In the genomic region with DNA sequence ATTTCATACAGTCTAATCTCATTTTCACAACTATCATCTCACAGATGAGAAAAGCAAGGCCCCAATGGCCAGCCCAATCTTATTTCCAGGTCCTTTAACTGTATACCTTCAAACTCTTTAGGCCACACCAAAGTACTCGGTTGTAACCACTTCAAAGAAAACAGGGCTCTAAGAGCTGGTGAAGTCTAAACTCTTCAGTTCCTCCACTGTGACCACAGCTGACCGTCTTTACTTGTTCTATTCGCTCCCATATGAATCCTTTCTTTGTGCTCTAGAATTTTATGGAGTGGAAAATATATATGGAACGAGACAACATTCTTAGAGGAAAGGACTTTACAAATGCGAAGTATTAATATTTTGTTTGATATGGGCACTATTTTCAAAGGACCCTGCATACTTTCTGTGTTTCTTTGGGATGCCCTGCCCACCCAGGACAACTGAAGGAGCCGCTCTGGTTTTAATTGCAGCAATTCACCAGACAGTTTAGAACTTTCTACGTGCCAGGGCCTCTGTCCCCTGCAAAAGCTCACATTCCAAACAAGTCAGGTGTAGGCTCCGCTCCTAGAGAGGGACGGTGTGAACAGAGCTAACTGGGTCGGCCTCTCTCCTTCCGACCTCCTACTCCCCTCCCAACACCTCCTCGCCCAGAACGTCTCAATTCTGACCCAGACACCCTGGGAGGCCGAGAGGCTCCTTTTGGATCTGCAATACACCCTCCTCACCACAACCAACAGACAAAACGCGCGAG, we compare ENCODE assay signal across 8 cellular contexts. TPM values are rescaled to one million over a fixed set of nuclear protein-coding genes. Genes with fewer than 3 reads are reported as not detected.
DNase-seq lines count a peak whose midpoint lies in the region; ATAC-seq and TF ChIP-seq lines count a peak whose summit lies in the region.

No MANE protein-coding gene starts in this region.

- peak overlapping the region; percentile 76 for H3K4me3 ChIP-seq in OCI-LY7 (ENCODE audit: low read depth, low read length, poor library complexity, severe bottlenecking)
- peak overlapping the region; percentile 35 for H3K4me3 ChIP-seq in endocrine pancreas (ENCODE audit: control insufficient read depth, insufficient read depth, low read length)

- no peak for TF ChIP-seq CTCF in OCI-LY7 (conservative IDR thresholded peaks at IDR 0.05; ENCODE audit: low read length)
- TF ChIP-seq CTCF in natural killer cell (IDR thresholded peaks at IDR 0.05): no peak

- CTCF ChIA-PET in activated CD4-positive, alpha-beta T cell treated with anti-CD3 and anti-CD28 coated beads for 36 hours (lab: Charles Lee): interaction anchor here (0.6 to 14.2 kb wide), 7 partner anchors 12 to 1872 kb away, joined by 3 to 156 read pairs (median 5); no protein-coding TSS in a partner anchor
- CTCF ChIA-PET in OCI-LY7 (lab: Charles Lee; ENCODE audit: unreplicated experiment): interaction anchor here (1.0 to 2.2 kb wide), 3 partner anchors 12 to 67 kb away, joined by 3 to 7 read pairs (median 3); no protein-coding TSS in a partner anchor

- H3K36me3 Mint-ChIP-seq in activated CD4-positive, alpha-beta T cell treated with anti-CD3 and anti-CD28 coated beads for 36 hours (ENCODE audit: low read depth): no peaks in the 10 kb centered on the region
- H3K36me3 Mint-ChIP-seq in natural killer cell: no peaks in the 10 kb centered on the region

- POLR2A ChIA-PET in activated CD4-positive, alpha-beta T cell treated with anti-CD3 and anti-CD28 coated beads for 36 hours (lab: Charles Lee): interaction anchor here (0.7 to 2.8 kb wide), 5 partner anchors 12 to 56 kb away, joined by 3 to 29 read pairs (median 4); partner anchors contain the start of gene IER5
- POLR2A ChIA-PET in OCI-LY7 (lab: Charles Lee): interaction anchor here (1.7 to 2.0 kb wide), 2 partner anchors 13 to 14 kb away, joined by 6 to 8 read pairs; no protein-coding TSS in a partner anchor

- no TSS peak for BruUV-seq in OCI-LY7 (replicated peaks; lab: Mats Ljungman, UMichigan)

- peaks cover 70% of the 10 kb centered on the region for H3K4me1 Mint-ChIP-seq in activated CD4-positive, alpha-beta T cell treated with anti-CD3 and anti-CD28 coated beads for 36 hours
- H3K4me1 Mint-ChIP-seq in natural killer cell: peaks cover 46 to 52% of the 10 kb centered on the region in 2 donors

- H3K9me3 Mint-ChIP-seq in activated CD4-positive, alpha-beta T cell treated with anti-CD3 and anti-CD28 coated beads for 36 hours (ENCODE audit: low read depth): no peaks in the 10 kb centered on the region
- no peaks in the 10 kb centered on the region for H3K9me3 Mint-ChIP-seq in natural killer cell

- H3K9me3 ChIP-seq in OCI-LY7 (ENCODE audit: low read length): no peaks in the 10 kb centered on the region
- no peaks in the 10 kb centered on the region for H3K9me3 ChIP-seq in endocrine pancreas (ENCODE audit: control insufficient read depth, low read length)

- no peak for DNase-seq in activated CD4-positive, alpha-beta T cell treated with anti-CD3 and anti-CD28 coated beads for 36 hours
- DNase-seq in activated CD4-positive, alpha-beta T cell treated with anti-CD3 and anti-CD28 coated beads, Interleukin-2, amount 50 U/mL, for 4 hours: no peak
- no peak for DNase-seq in OCI-LY7 (ENCODE audit: low spot score)
- DNase-seq in natural killer cell: no peak
- DNase-seq in T1000 (lab: John Stamatoyannopoulos, UW): no peak

- no peaks in the 10 kb centered on the region for H3K27me3 ChIP-seq in endocrine pancreas (ENCODE audit: control insufficient read depth, insufficient read depth, low read length)

- H3K36me3 ChIP-seq in OCI-LY7 (ENCODE audit: insufficient read depth, low read length): no peaks in the 10 kb centered on the region
- no peaks in the 10 kb centered on the region for H3K36me3 ChIP-seq in endocrine pancreas (ENCODE audit: control insufficient read depth, insufficient read depth, low read length)

- H3K79me2 ChIP-seq in OCI-LY7 (ENCODE audit: insufficient read depth, low read depth, low read length): no peaks in the 10 kb centered on the region

- no peaks in the 10 kb centered on the region for H3K9me2 ChIP-seq in OCI-LY7 (ENCODE audit: insufficient read depth, low read length)

- H3K4me1 ChIP-seq in OCI-LY7 (ENCODE audit: insufficient read depth, low read length, poor library complexity, severe bottlenecking) (peaks cover 17% of the 10 kb centered on the region), endocrine pancreas (ENCODE audit: control insufficient read depth, insufficient read depth, low read length) (no peaks in the 10 kb centered on the region)

- intact Hi-C loops in activated CD4-positive, alpha-beta T cell treated with anti-CD3 and anti-CD28 coated beads for 36 hours (cut with DNase I, micrococcal nuclease): loop anchor here (2.0 to 10.0 kb wide), 5 partner anchors 13 to 1219 kb away; partner anchors contain the start of genes ACBD6 (in 1 of the 2), CEP350 (in 1 of the 2) and TOR1AIP1 (in 1 of the 2)
- intact Hi-C loops in OCI-LY7 (cut with micrococcal nuclease; ENCODE audit: unreplicated experiment) (no loop called here), natural killer cell (cut with micrococcal nuclease) (loop anchor here (1.0 to 2.0 kb wide), 2 partner anchors 12 to 59 kb away; no protein-coding TSS in a partner anchor)

- H3K9ac ChIP-seq in endocrine pancreas (ENCODE audit: control insufficient read depth, insufficient read depth, low read length): peak overlapping the region; percentile 73

- peak overlapping the region; percentile 65 for H3K27ac Mint-ChIP-seq in activated CD4-positive, alpha-beta T cell treated with anti-CD3 and anti-CD28 coated beads for 36 hours
- peak overlapping the region; percentile 85 to 98 for H3K27ac Mint-ChIP-seq in natural killer cell

- H3K4me3 Mint-ChIP-seq in activated CD4-positive, alpha-beta T cell treated with anti-CD3 and anti-CD28 coated beads for 36 hours: peak overlapping the region; percentile 72
- peak overlapping the region; percentile 93 for H3K4me3 Mint-ChIP-seq in natural killer cell

- peak overlapping the region; percentile 87 for H2AFZ ChIP-seq in OCI-LY7 (ENCODE audit: low read length)

- no peaks in the 10 kb centered on the region; the same call in 1 of the 2 replicates for H4K20me1 ChIP-seq in OCI-LY7 (ENCODE audit: insufficient read depth, low read length)

- no peak overlapping the region for H3K27ac ChIP-seq in OCI-LY7 (ENCODE audit: low read depth, low read length, poor library complexity, severe bottlenecking)

- peak; percentile 19 for ATAC-seq in activated CD4-positive, alpha-beta T cell treated with anti-CD3 and anti-CD28 coated beads for 36 hours
- ATAC-seq in natural killer cell: peak in 1 of 3 donors; percentile 22
- no peak for ATAC-seq in GM18873 (IDR thresholded peaks at IDR 0.05; ENCODE audit: low FRiP score, unreplicated experiment)
- ATAC-seq in HG03469 (IDR thresholded peaks at IDR 0.05; ENCODE audit: unreplicated experiment): no peak

- peaks cover 15% of the 10 kb centered on the region for H3K27me3 Mint-ChIP-seq in activated CD4-positive, alpha-beta T cell treated with anti-CD3 and anti-CD28 coated beads for 36 hours
- peaks cover 0 to 19% of the 10 kb centered on the region in 2 donors for H3K27me3 Mint-ChIP-seq in natural killer cell (ENCODE audit: low read depth in 2 of 2)

- H3K4me2 ChIP-seq in OCI-LY7 (ENCODE audit: low read length): peak overlapping the region; percentile 98

RNA-seq across cellular contexts. Expression of gene IER5, which starts 15.7 kb away (rescaled TPM):
- 10 to 100 TPM; 16.3 to 24.3 TPM for total RNA-seq in activated CD4-positive, alpha-beta T cell treated with anti-CD3 and anti-CD28 coated beads for 36 hours
- total RNA-seq in OCI-LY7 (2014; rRNA removed; shearing (Covaris generic)): 14.3 and 18.3 TPM in 2 replicates
- 7.2 and 8.2 TPM in 2 replicates for total RNA-seq in OCI-LY7 (2022)
- total RNA-seq in natural killer cell: 100 to 1,000 TPM; 118 to 164 (median 150) TPM

Comparison
In these comparisons a context has a peak if more than half of its experiments do, and no peak if none do; other contexts are left out.
1. RNA of gene IER5, which starts 15.7 kb away (total RNA-seq): 118 to 164 TPM in natural killer cell; 16.3 to 24.3 TPM in activated CD4-positive, alpha-beta T cell treated with anti-CD3 and anti-CD28 coated beads for 36 hours and 7.2 to 18.3 TPM in OCI-LY7; every median in the first group is over 4 times any median in the second.